Comparison of ENCODE assay signal across 20 cellular contexts in the genomic region with DNA sequence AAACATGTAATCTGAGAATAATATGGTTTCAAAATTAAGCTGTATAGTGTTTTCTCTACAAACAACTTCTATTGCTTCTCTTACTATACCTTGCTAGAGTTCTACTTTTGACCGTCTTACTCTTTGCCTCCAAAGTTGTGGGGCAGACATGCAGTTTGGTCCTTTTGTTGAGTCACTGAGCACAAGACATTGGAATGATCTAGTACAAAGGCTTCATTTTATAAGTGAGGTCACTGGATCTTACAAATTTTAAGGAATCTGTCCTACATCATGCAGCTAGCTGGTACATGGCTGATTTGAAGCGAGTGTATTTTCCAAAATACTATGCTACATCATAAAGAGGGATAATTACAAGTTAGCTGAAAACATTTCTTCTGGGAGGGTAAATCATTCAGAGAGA. TPM values are rescaled to one million over a fixed set of nuclear protein-coding genes. Genes with fewer than 3 reads are reported as not detected.
DNase-seq lines count a peak whose midpoint lies in the region; ATAC-seq and TF ChIP-seq lines count a peak whose summit lies in the region.
"Had no signal": no experiment of that assay in that cellular context is flagged by ENCODE, and none has a peak within 500 bp of the region (broad histone marks: within the 10 kb centered on the region; RNA-seq: fewer than 3 reads in every experiment).

No MANE protein-coding gene starts in this region.

- H4K20me1 ChIP-seq in SK-N-SH (ENCODE audit: insufficient read depth): no peaks in the 10 kb centered on the region

- H3K4me2 ChIP-seq in SK-N-SH: 0 out of 2 replicates have a peak overlapping the region, but pooled peaks have one; percentile 6
- H3K4me2 ChIP-seq: A549, GM23338 had no signal

- H3K4me1 ChIP-seq in SK-N-SH (ENCODE audit: control insufficient read depth in 1 of 2, insufficient read depth in 2 of 2, low read depth in 1 of 2, low read length in 1 of 2): peaks cover 0 to 4% of the 10 kb centered on the region in 2 experiments; a peak in 2 of 4 replicates
- no peaks in the 10 kb centered on the region for H3K4me1 ChIP-seq in tibial nerve
- H3K4me1 ChIP-seq in esophagus muscularis mucosa: no peaks in the 10 kb centered on the region
- H3K4me1 ChIP-seq: A549 had no signal

- no peak for TF ChIP-seq RAD21 in SK-N-SH (IDR thresholded peaks at IDR 0.05; ENCODE audit: low read length)

- TF ChIP-seq EP300 in SK-N-SH (IDR thresholded peaks at IDR 0.05; ENCODE audit: borderline replicate concordance in 1 of 2, low read depth in 1 of 2, low read length in 1 of 2): no peak
- TF ChIP-seq EP300 in tibial nerve (IDR thresholded peaks at IDR 0.05): no peak
- TF ChIP-seq EP300 in esophagus muscularis mucosa (IDR thresholded peaks at IDR 0.05): no peak

- H3K9me3 ChIP-seq in SK-N-SH: no peaks in the 10 kb centered on the region
- no peaks in the 10 kb centered on the region for H3K9me3 ChIP-seq in tibial nerve
- no peaks in the 10 kb centered on the region for H3K9me3 ChIP-seq in esophagus muscularis mucosa
- H3K9me3 ChIP-seq: A549 had no signal

- H3K27me3 ChIP-seq in SK-N-SH (ENCODE audit: insufficient read depth) (no peaks in the 10 kb centered on the region), tibial nerve (no peaks in the 10 kb centered on the region), esophagus muscularis mucosa (no peaks in the 10 kb centered on the region)

- intact Hi-C loops in esophagus muscularis mucosa (cut with DNase I): no loop called here

- TF ChIP-seq POLR2A in tibial nerve (IDR thresholded peaks at IDR 0.05): no peak
- no peak for TF ChIP-seq POLR2A in esophagus muscularis mucosa (IDR thresholded peaks at IDR 0.05; ENCODE audit: low read depth)

- peak overlapping the region; percentile 28; the same call in 1 of the 2 replicates for H3K9ac ChIP-seq in SK-N-SH

- DNase-seq in SK-N-SH (no peak), COLO829 (ENCODE audit: low spot score) (peak; percentile 61), HT1080 (ENCODE audit: low read depth) (peak; percentile 2), foreskin melanocyte (peak; percentile 24), tibial nerve (ENCODE audit: low spot score in 2 of 2) (no peak), HK-2 (ENCODE audit: unreplicated experiment) (no peak), esophagus muscularis mucosa (ENCODE audit: extremely low spot score) (no peak)
- DNase-seq: AML-193; CD4-positive, alpha-beta T cell; DMS153; DMS79 had no signal

- POLR2A ChIA-PET in SK-N-SH (lab: Yijun Ruan, JAX): no interaction called here

- TF ChIP-seq CTCF in SK-N-SH (IDR thresholded peaks at IDR 0.05): no peak
- no peak for TF ChIP-seq CTCF in tibial nerve (IDR thresholded peaks at IDR 0.05)
- no peak for TF ChIP-seq CTCF in esophagus muscularis mucosa (IDR thresholded peaks at IDR 0.05)

- ATAC-seq in SK-N-SH treated with all-trans-retinoic acid at 6 μM for 48 hours: no peak
- ATAC-seq: A549, GM12878, GM23338, HCT116 had no signal

- no peaks in the 10 kb centered on the region for H3K79me2 ChIP-seq in SK-N-SH (ENCODE audit: insufficient read depth)

- H2AFZ ChIP-seq in SK-N-SH (ENCODE audit: low read depth): peak overlapping the region; percentile 56; the same call in 1 of the 2 replicates

- no peaks in the 10 kb centered on the region for H3K9me2 ChIP-seq in SK-N-SH

- 19% methylated on average over 2 of the region's 2 CpGs for WGBS in SK-N-SH (ENCODE audit: low lambda C conversion rate)
- WGBS in tibial nerve, 2 donors: 39 to 56% methylated on average over 2 of the region's 2 CpGs
- WGBS in esophagus muscularis mucosa: 87% methylated on average over 2 of the region's 2 CpGs

- H3K4me3 ChIP-seq in SK-N-SH (ENCODE audit: low read depth in 2 of 2, low read length in 1 of 2): no peak overlapping the region
- H3K4me3 ChIP-seq in tibial nerve: no peak overlapping the region
- H3K4me3 ChIP-seq in esophagus muscularis mucosa: no peak overlapping the region
- H3K4me3 ChIP-seq: A549, GM12878, GM23338 had no signal

- no peaks in the 10 kb centered on the region for H3K36me3 ChIP-seq in SK-N-SH (replicated peaks in 1 of 2; ENCODE audit: control insufficient read depth in 1 of 2, insufficient read depth in 2 of 2, low read length in 1 of 2)
- no peaks in the 10 kb centered on the region for H3K36me3 ChIP-seq in tibial nerve
- H3K36me3 ChIP-seq in esophagus muscularis mucosa: no peaks in the 10 kb centered on the region

- CTCF ChIA-PET in SK-N-SH (lab: Yijun Ruan, JAX): no interaction called here

- H3F3A ChIP-seq in SK-N-SH (replicated peaks; ENCODE audit: insufficient read depth): peaks cover 3% of the 10 kb centered on the region

- H3K27ac ChIP-seq in SK-N-SH (ENCODE audit: low read depth in 2 of 2, low read length in 1 of 2) (peak overlapping the region in 1 of 2 experiments; percentile 85; a peak in 2 of 4 replicates), tibial nerve (no peak overlapping the region), esophagus muscularis mucosa (replicated peaks in 1 of 4) (no peak overlapping the region)
- H3K27ac ChIP-seq: 22Rv1, A549, C4-2B had no signal

TF ChIP-seq in SK-N-SH, 30 proteins besides CTCF, POLR2A, EP300 and RAD21 (continues in another document):
- TF ChIP-seq, protein P1, sequence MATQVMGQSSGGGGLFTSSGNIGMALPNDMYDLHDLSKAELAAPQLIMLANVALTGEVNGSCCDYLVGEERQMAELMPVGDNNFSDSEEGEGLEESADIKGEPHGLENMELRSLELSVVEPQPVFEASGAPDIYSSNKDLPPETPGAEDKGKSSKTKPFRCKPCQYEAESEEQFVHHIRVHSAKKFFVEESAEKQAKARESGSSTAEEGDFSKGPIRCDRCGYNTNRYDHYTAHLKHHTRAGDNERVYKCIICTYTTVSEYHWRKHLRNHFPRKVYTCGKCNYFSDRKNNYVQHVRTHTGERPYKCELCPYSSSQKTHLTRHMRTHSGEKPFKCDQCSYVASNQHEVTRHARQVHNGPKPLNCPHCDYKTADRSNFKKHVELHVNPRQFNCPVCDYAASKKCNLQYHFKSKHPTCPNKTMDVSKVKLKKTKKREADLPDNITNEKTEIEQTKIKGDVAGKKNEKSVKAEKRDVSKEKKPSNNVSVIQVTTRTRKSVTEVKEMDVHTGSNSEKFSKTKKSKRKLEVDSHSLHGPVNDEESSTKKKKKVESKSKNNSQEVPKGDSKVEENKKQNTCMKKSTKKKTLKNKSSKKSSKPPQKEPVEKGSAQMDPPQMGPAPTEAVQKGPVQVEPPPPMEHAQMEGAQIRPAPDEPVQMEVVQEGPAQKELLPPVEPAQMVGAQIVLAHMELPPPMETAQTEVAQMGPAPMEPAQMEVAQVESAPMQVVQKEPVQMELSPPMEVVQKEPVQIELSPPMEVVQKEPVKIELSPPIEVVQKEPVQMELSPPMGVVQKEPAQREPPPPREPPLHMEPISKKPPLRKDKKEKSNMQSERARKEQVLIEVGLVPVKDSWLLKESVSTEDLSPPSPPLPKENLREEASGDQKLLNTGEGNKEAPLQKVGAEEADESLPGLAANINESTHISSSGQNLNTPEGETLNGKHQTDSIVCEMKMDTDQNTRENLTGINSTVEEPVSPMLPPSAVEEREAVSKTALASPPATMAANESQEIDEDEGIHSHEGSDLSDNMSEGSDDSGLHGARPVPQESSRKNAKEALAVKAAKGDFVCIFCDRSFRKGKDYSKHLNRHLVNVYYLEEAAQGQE (IDR thresholded peaks at IDR 0.05; ENCODE audit: low read depth, low read length): no peak
- TF ChIP-seq GATA2 (CRISPR knock-in tag; IDR thresholded peaks at IDR 0.05) (no peak), FOSL2 (IDR thresholded peaks at IDR 0.05; ENCODE audit: borderline replicate concordance, low read depth) (no peak)

TF ChIP-seq in SK-N-SH treated with all-trans-retinoic acid at 6 μM for 48 hours, 23 proteins besides CTCF, POLR2A, EP300 and RAD21:
- TF ChIP-seq ISL1 (CRISPR knock-in tag; IDR thresholded peaks at IDR 0.05): no peak
- TF ChIP-seq BACH2 (CRISPR knock-in tag; IDR thresholded peaks at IDR 0.05; ENCODE audit: borderline replicate concordance): no peak
- TF ChIP-seq RARB (CRISPR knock-in tag; IDR thresholded peaks at IDR 0.05): no peak
- no peak for TF ChIP-seq ZC3H10 (CRISPR knock-in tag; IDR thresholded peaks at IDR 0.05)

RNA-seq across cellular contexts. Expression of a gene that starts 28.8 kb away (rescaled TPM):
- not detected in 2 replicates for polyA plus RNA-seq in SK-N-SH (2012; rRNA removed)
- polyA plus RNA-seq in SK-N-SH (2012; cell fraction: cytosol; rRNA removed): not detected in 2 replicates
- polyA plus RNA-seq in SK-N-SH (2012; cell fraction: nucleus; rRNA removed): not detected in 2 replicates
- not detected in 2 replicates for total RNA-seq in HT1080 (2014; rRNA removed; shearing (Covaris generic))
- polyA plus RNA-seq in HT1080 (2015; cell fraction: cytosol; rRNA removed): not detected in 2 replicates
- not detected in 2 replicates for polyA plus RNA-seq in HT1080 (2015; cell fraction: nucleus; rRNA removed)
- total RNA-seq in tibial nerve (not detected), esophagus muscularis mucosa (not detected)
- total RNA-seq: CD4-positive, alpha-beta T cell; G401; GM12878; GM23338 had no signal
- polyA plus RNA-seq: A549, BJ, GM12878, GM23338 had no signal

RNA-seq across cellular contexts. Expression of a gene that starts 36.3 kb away (rescaled TPM):
- polyA plus RNA-seq in SK-N-SH (2012; rRNA removed): not detected in 2 replicates
- not detected in 2 replicates for polyA plus RNA-seq in SK-N-SH (2012; cell fraction: cytosol; rRNA removed)
- not detected in 2 replicates for polyA plus RNA-seq in SK-N-SH (2012; cell fraction: nucleus; rRNA removed)
- total RNA-seq in HT1080 (2014; rRNA removed; shearing (Covaris generic)): not detected in 2 replicates
- not detected in 2 replicates for polyA plus RNA-seq in HT1080 (2015; cell fraction: cytosol; rRNA removed)
- polyA plus RNA-seq in HT1080 (2015; cell fraction: nucleus; rRNA removed): not detected in 2 replicates
- total RNA-seq in tibial nerve (not detected), esophagus muscularis mucosa (not detected)
- total RNA-seq: CD4-positive, alpha-beta T cell; G401; GM12878; GM23338 had no signal
- polyA plus RNA-seq: A549, BJ, GM12878, GM23338 had no signal

Comparison
In these comparisons a context has a peak if more than half of its experiments do, and no peak if none do; other contexts are left out.
1. DNase-seq: peak in COLO829 (single experiment), HT1080 (single experiment) and foreskin melanocyte (single experiment); none in SK-N-SH (single experiment), tibial nerve (0 of 2), HK-2 (single experiment) and esophagus muscularis mucosa (single experiment).